ENCODE assay signal across 10 cellular contexts in the genomic region with DNA sequence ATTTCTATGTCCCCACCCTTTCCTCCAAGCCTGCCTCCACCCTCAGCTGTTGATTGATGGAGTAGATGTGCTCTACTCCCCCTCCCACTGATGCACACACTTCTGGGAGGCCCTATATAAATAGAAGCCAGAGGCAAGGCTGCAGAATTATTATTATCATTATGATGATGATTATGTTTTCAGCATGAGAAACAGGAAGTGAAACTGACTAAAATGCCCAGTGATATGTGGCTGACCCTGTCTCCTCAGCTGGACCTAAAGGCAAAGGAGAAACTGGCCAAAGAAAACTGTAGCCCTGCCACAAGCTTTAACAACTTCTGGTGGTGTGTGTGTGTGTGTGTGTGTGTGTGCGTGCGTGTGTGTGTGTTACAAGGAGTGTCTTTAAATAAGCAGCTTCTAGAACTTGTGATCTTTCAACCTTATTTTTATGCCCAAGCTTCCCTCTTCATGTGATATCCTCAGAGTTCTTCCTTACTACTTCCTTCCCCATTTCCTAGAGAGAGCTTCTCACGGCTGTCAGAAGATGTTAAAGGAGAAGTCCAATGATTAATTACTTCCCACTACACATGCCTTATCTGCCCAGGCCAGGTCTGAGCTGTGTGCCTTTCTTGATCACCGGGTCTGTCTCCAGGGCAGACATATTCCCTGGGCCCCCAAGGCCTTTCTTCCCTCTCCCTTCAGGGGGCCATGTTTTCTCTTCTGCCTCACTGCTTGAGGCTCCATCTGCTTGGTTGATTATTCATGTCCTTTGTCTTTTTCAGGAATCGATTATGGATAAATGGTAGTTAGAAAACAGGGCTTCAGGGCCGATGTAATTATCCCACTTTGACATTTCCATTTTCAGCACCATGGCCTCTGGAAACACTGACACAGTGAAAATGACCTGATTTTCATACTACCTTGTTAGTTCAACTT. TPM values are rescaled to one million over a fixed set of nuclear protein-coding genes. Genes with fewer than 3 reads are reported as not detected.
A peak's percentile ranks its signal among the peaks of the same experiment; 100 is the strongest.
DNase-seq lines count a peak whose midpoint lies in the region; ATAC-seq and TF ChIP-seq lines count a peak whose summit lies in the region.
"Had no signal": no experiment of that assay in that cellular context is flagged by ENCODE, and none has a peak within 500 bp of the region (broad histone marks: within the 10 kb centered on the region; RNA-seq: fewer than 3 reads in every experiment).

No MANE protein-coding gene starts in this region.

- H3K27me3 ChIP-seq in left lung = no peaks in the 10 kb centered on the region
- no peaks in the 10 kb centered on the region for H3K27me3 ChIP-seq in aorta (ENCODE audit: control insufficient read depth in 1 of 2, insufficient read depth in 2 of 2, low read length in 1 of 2)

- TF ChIP-seq CTCF in left lung (IDR thresholded peaks at IDR 0.05) (no peak), progenitor cell of endocrine pancreas (IDR thresholded peaks at IDR 0.05; ENCODE audit: unreplicated experiment) (no peak)

- WGBS in aorta, 2 donors = 36 to 49% methylated on average over 6 of the region's 6 CpGs

- H3K4me1 ChIP-seq in left lung (peaks cover 20 to 39% of the 10 kb centered on the region in 2 donors), aorta (ENCODE audit: control insufficient read depth in 1 of 2, insufficient read depth in 2 of 2, low read length in 2 of 2) (no peaks in the 10 kb centered on the region)

- H3K4me3 ChIP-seq in left lung (no peak overlapping the region), aorta (ENCODE audit: low read length in 2 of 2) (no peak overlapping the region)

- DNase-seq in Right ventricle myocardium inferior (ENCODE audit: missing footprints) (no peak), cardiac septum (ENCODE audit: low spot score) (no peak), amniotic epithelial cell (ENCODE audit: low read depth) (peak; percentile 53), left lung (no peak), aorta (peak in 1 of 2 donors; percentile 72), progenitor cell of endocrine pancreas (ENCODE audit: low spot score, unreplicated experiment) (no peak), glomerular visceral epithelial cell (ENCODE audit: extremely low spot score) (no peak)
- no peak for DNase-seq in activated CD4-positive, alpha-beta memory T cell treated with anti-CD3 and anti-CD28 coated beads, Interleukin-2, amount 10 ng/mL, durations not matched to agents 7 days and 5 days
- DNase-seq: activated CD4-positive, CD25-positive, alpha-beta regulatory T cell treated with anti-CD3 and anti-CD28 coated beads, Interleukin-2, amount 50 U/mL, for 72 hours had no signal

- H3K4me1 Mint-ChIP-seq in progenitor cell of endocrine pancreas (ENCODE audit: low read depth) = no peaks in the 10 kb centered on the region
- H3K4me1 Mint-ChIP-seq in activated CD4-positive, alpha-beta memory T cell treated with anti-CD3 and anti-CD28 coated beads, Interleukin-2, amount 10 ng/mL, durations not matched to agents 7 days and 5 days = peaks cover 8% of the 10 kb centered on the region

- CTCF ChIA-PET in activated CD4-positive, alpha-beta memory T cell treated with anti-CD3 and anti-CD28 coated beads, Interleukin-2, amount 10 ng/mL, durations not matched to agents 7 days and 5 days (lab: Charles Lee) = interaction anchor here (0.6 to 3.1 kb wide), 4 partner anchors 9 to 194 kb away, joined by 3 to 42 read pairs (median 4); no protein-coding TSS in a partner anchor

- POLR2A ChIA-PET in activated CD4-positive, alpha-beta memory T cell treated with anti-CD3 and anti-CD28 coated beads, Interleukin-2, amount 10 ng/mL, durations not matched to agents 7 days and 5 days (lab: Charles Lee) = no interaction called here

- H3K27ac ChIP-seq in left lung (peak overlapping the region in 1 of 2 donors; percentile 50), aorta (ENCODE audit: low read depth in 1 of 2, low read length in 2 of 2) (peak overlapping the region; percentile 30 to 86)

- H3K9me3 ChIP-seq in left lung = no peaks in the 10 kb centered on the region
- no peaks in the 10 kb centered on the region for H3K9me3 ChIP-seq in aorta (ENCODE audit: control insufficient read depth, low read length)

- no peak overlapping the region for H3K27ac Mint-ChIP-seq in progenitor cell of endocrine pancreas
- no peak overlapping the region for H3K27ac Mint-ChIP-seq in activated CD4-positive, alpha-beta memory T cell treated with anti-CD3 and anti-CD28 coated beads, Interleukin-2, amount 10 ng/mL, durations not matched to agents 7 days and 5 days

- peaks cover 11% of the 10 kb centered on the region for H3K27me3 Mint-ChIP-seq in progenitor cell of endocrine pancreas
- peaks cover 6% of the 10 kb centered on the region for H3K27me3 Mint-ChIP-seq in activated CD4-positive, alpha-beta memory T cell treated with anti-CD3 and anti-CD28 coated beads, Interleukin-2, amount 10 ng/mL, durations not matched to agents 7 days and 5 days
- H3K27me3 Mint-ChIP-seq: central memory CD8-positive, alpha-beta T cell had no signal

- H3K36me3 Mint-ChIP-seq in progenitor cell of endocrine pancreas (ENCODE audit: insufficient read depth) = no peaks in the 10 kb centered on the region
- no peaks in the 10 kb centered on the region for H3K36me3 Mint-ChIP-seq in activated CD4-positive, alpha-beta memory T cell treated with anti-CD3 and anti-CD28 coated beads, Interleukin-2, amount 10 ng/mL, durations not matched to agents 7 days and 5 days (ENCODE audit: low read depth)

- H3K36me3 ChIP-seq in left lung (no peaks in the 10 kb centered on the region), aorta (ENCODE audit: control insufficient read depth in 1 of 2, insufficient read depth in 2 of 2, low read length in 1 of 2) (no peaks in the 10 kb centered on the region)

- H3K9me3 Mint-ChIP-seq in progenitor cell of endocrine pancreas (ENCODE audit: low read depth) = no peaks in the 10 kb centered on the region
- no peaks in the 10 kb centered on the region for H3K9me3 Mint-ChIP-seq in activated CD4-positive, alpha-beta memory T cell treated with anti-CD3 and anti-CD28 coated beads, Interleukin-2, amount 10 ng/mL, durations not matched to agents 7 days and 5 days
- H3K9me3 Mint-ChIP-seq: central memory CD8-positive, alpha-beta T cell had no signal

- intact Hi-C loops in Right ventricle myocardium inferior (cut with DNase I) (no loop called here), cardiac septum (cut with DNase I) (loop anchor here (10.0 kb wide), 1 partner anchor 382 kb away; a partner anchor contains a TSS), left lung (cut with DNase I) (no loop called here), aorta (cut with DNase I) (loop anchor here in 1 of 2 donors (1.0 kb wide), 1 partner anchor 33 kb away; no protein-coding TSS in a partner anchor)

- H3K4me3 Mint-ChIP-seq in progenitor cell of endocrine pancreas (ENCODE audit: low read depth) = no peak overlapping the region
- H3K4me3 Mint-ChIP-seq in activated CD4-positive, alpha-beta memory T cell treated with anti-CD3 and anti-CD28 coated beads, Interleukin-2, amount 10 ng/mL, durations not matched to agents 7 days and 5 days = no peak overlapping the region
- H3K4me3 Mint-ChIP-seq: central memory CD8-positive, alpha-beta T cell had no signal

- ATAC-seq in Right ventricle myocardium inferior (peak; percentile 35), left lung (peak; percentile 13), aorta (ENCODE audit: low FRiP score) (peak; percentile 69)

RNA-seq across cellular contexts. Expression of a gene that starts 11.6 kb away (rescaled TPM):
- total RNA-seq in Right ventricle myocardium inferior (214 TPM), cardiac septum (242 TPM), left lung (100 to 1,000 TPM in 1 of 2 donors, 10 to 100 TPM in 1; 92.2 to 113 TPM), aorta (100 to 1,000 TPM in 1 of 2 donors, 10 to 100 TPM in 1; 81.3 to 117 TPM), progenitor cell of endocrine pancreas (60.8 and 64.9 TPM in 2 replicates)
- polyA plus RNA-seq in aorta = 10 to 100 TPM; 40.2 to 54.1 TPM
- 10 to 100 TPM; 89.1 to 95.2 TPM for total RNA-seq in activated CD4-positive, alpha-beta memory T cell treated with anti-CD3 and anti-CD28 coated beads, Interleukin-2, amount 10 ng/mL, durations not matched to agents 7 days and 5 days

RNA-seq across cellular contexts. Expression of a gene that starts 37.8 kb away (rescaled TPM):
- total RNA-seq in Right ventricle myocardium inferior (21.9 TPM), cardiac septum (11.3 TPM), left lung (10 to 100 TPM; 11.5 to 11.8 TPM), aorta (10 to 100 TPM in 1 of 2 donors, 1 to 10 TPM in 1; 8.2 to 10.7 TPM), progenitor cell of endocrine pancreas (8.4 and 9.1 TPM in 2 replicates)
- polyA plus RNA-seq in aorta = 1 to 10 TPM; 2.8 to 4.2 TPM
- total RNA-seq in activated CD4-positive, alpha-beta memory T cell treated with anti-CD3 and anti-CD28 coated beads, Interleukin-2, amount 10 ng/mL, durations not matched to agents 7 days and 5 days = 1 to 10 TPM; 8.8 to 9.2 TPM

Comparison
In these comparisons a context has a peak if more than half of its experiments do, and no peak if none do; other contexts are left out.
1. ATAC-seq: peak in every context shown above with its lines; median percentile 69 in aorta; 35 in Right ventricle myocardium inferior; 13 in left lung.